In genomic region chr3:120742198-120743080, GRCh38 we compare ENCODE assay signal across 8 cellular contexts. TPM values are rescaled to one million over a fixed set of nuclear protein-coding genes. Genes with fewer than 3 reads are reported as not detected.
A peak's percentile ranks its signal among the peaks of the same experiment; 100 is the strongest.
DNase-seq lines count a peak whose midpoint lies in the region; ATAC-seq and TF ChIP-seq lines count a peak whose summit lies in the region.

Gene GTF2E1, plus strand, starts transcription at chr3:120742744. Its CDS starts 7,809 bp downstream, at chr3:120750553.
Gene RABL3, minus strand, starts transcription at chr3:120742516. Its CDS starts 9 bp downstream, at chr3:120742507.

- H3K4me1 ChIP-seq in mammary epithelial cell (ENCODE audit: insufficient read depth, low read length), result peaks cover 6% of the 10 kb centered on the region
- H3K4me1 ChIP-seq in iPS-20b (ENCODE audit: insufficient read depth, low read length), result peaks cover 14% of the 10 kb centered on the region

- H3K36me3 ChIP-seq in WERI-Rb-1 (peaks cover 10% of the 10 kb centered on the region; the same call in 1 of the 2 replicates), mammary epithelial cell (ENCODE audit: insufficient read depth, low read length) (peaks cover 5% of the 10 kb centered on the region), iPS-20b (ENCODE audit: insufficient read depth, low read depth, low read length) (peaks cover 11% of the 10 kb centered on the region)

- dilution Hi-C loops in mammary epithelial cell (cut with HindIII; ENCODE audit: low sequenced_read_pairs), result no loop called here

- TSS peak; percentile 67 for BruUV-seq in mammary epithelial cell (replicated peaks; lab: Mats Ljungman, UMichigan)

- no peaks in the 10 kb centered on the region for H4K20me1 ChIP-seq in mammary epithelial cell (ENCODE audit: insufficient read depth, low read length)

- H3K27ac ChIP-seq in WERI-Rb-1 (peak within 1 kb of the TSS; percentile 98), mammary epithelial cell (ENCODE audit: insufficient read depth, low read depth, low read length) (peak within 1 kb of the TSS; percentile 99), iPS-20b (ENCODE audit: low read length) (peak within 1 kb of the TSS; percentile 31), skin epidermis (peak within 1 kb of the TSS; percentile 77 to 99 (median 96))

- CTCF ChIA-PET in mammary epithelial cell (lab: Charles Lee; ENCODE audit: low non-redundant PET), result no interaction called here

- DNase-seq in ACHN (peak; percentile 99), NCI-H2227 (lab: John Stamatoyannopoulos, UW; ENCODE audit: unreplicated experiment) (peak; percentile 97), WERI-Rb-1 (peak; percentile 97), mammary epithelial cell (peak; percentile 99)

- peaks cover 56% of the 10 kb centered on the region for H3K79me2 ChIP-seq in mammary epithelial cell (ENCODE audit: insufficient read depth, low read length)

- peak within 1 kb of the TSS; percentile 99 for H3K9ac ChIP-seq in mammary epithelial cell (ENCODE audit: insufficient read depth, low read length)
- H3K9ac ChIP-seq in iPS-20b (ENCODE audit: low read depth, low read length), result peak within 1 kb of the TSS; percentile 94

- no peaks in the 10 kb centered on the region for H3K27me3 ChIP-seq in WERI-Rb-1 (ENCODE audit: insufficient read depth, low read depth, severe bottlenecking)
- no peaks in the 10 kb centered on the region for H3K27me3 ChIP-seq in mammary epithelial cell (ENCODE audit: insufficient read depth, low read length)
- H3K27me3 ChIP-seq in iPS-20b (ENCODE audit: insufficient read depth, low read length), result no peaks in the 10 kb centered on the region

- TF ChIP-seq CTCF in WERI-Rb-1 (IDR thresholded peaks at IDR 0.05; ENCODE audit: low read depth, low read length), result no peak
- no peak for TF ChIP-seq CTCF in mammary epithelial cell (conservative IDR thresholded peaks at IDR 0.05 in 1 of 2, IDR thresholded peaks at IDR 0.05 in 1 of 2; ENCODE audit: extremely low read depth in 1 of 2, insufficient read depth in 1 of 2, low read depth in 1 of 2, low read length in 2 of 2)

- H3K4me3 ChIP-seq in WERI-Rb-1 (ENCODE audit: low read depth, low read length) (peak within 1 kb of the TSS; percentile 99), mammary epithelial cell (replicated peaks in 1 of 3; ENCODE audit: insufficient read depth in 1 of 3, low read depth in 2 of 3, low read length in 3 of 3) (peak within 1 kb of the TSS; percentile 86 to 97 (median 86)), iPS-20b (ENCODE audit: low read length) (peak within 1 kb of the TSS; percentile 91), skin epidermis (peak within 1 kb of the TSS; percentile 75 to 92 (median 83))

- H3K9me3 ChIP-seq in WERI-Rb-1 (ENCODE audit: severe bottlenecking), result peaks cover 4% of the 10 kb centered on the region
- H3K9me3 ChIP-seq in mammary epithelial cell (replicated peaks; ENCODE audit: insufficient read depth, low read length), result no peaks in the 10 kb centered on the region
- H3K9me3 ChIP-seq in iPS-20b (ENCODE audit: insufficient read depth, low read depth, low read length), result peaks cover 15% of the 10 kb centered on the region; the same call in 1 of the 2 replicates

- 0% methylated on average over 18 of the region's 52 CpGs for WGBS in mammary epithelial cell (ENCODE audit: low coverage, missing lambda C conversion rate)

- H3K4me2 ChIP-seq in mammary epithelial cell (ENCODE audit: insufficient read depth, low read depth, low read length), result peak within 1 kb of the TSS; percentile 85

- in situ Hi-C loops in ACHN (cut with HindIII; ENCODE audit: low pct_ligation_motif_present, low pct_unique_long_range_greater_than_20kb, low sequenced_read_pairs), result no loop called here
- in situ Hi-C loops in mammary epithelial cell (cut with MboI; ENCODE audit: low sequenced_read_pairs in 2 of 2), result no loop called here

- peak within 1 kb of the TSS; percentile 99 for H2AFZ ChIP-seq in mammary epithelial cell (ENCODE audit: low read depth, low read length)

- intact Hi-C loops in mammary epithelial cell (cut with micrococcal nuclease), result loop anchor here (1.0 kb wide), 1 partner anchor 146 kb away; the partner anchor contains the start of gene NDUFB4

- ATAC-seq in GM18873 (IDR thresholded peaks at IDR 0.05; ENCODE audit: low FRiP score, unreplicated experiment) (peak; percentile 99), HG03139 (IDR thresholded peaks at IDR 0.05; ENCODE audit: unreplicated experiment) (peak; percentile 99)

RNA-seq across cellular contexts. Expression of gene GTF2E1, which starts in this region (rescaled TPM):
- 10 to 100 TPM; 14.7 to 16.5 TPM for total RNA-seq in mammary epithelial cell
- 7.5 TPM for polyA plus RNA-seq in mammary epithelial cell
- 15.0 TPM for polyA minus RNA-seq in mammary epithelial cell

RNA-seq across cellular contexts. Expression of gene RABL3, which starts in this region (rescaled TPM):
- total RNA-seq in mammary epithelial cell, result 10 to 100 TPM; 14.5 to 21.4 TPM
- polyA plus RNA-seq in mammary epithelial cell, result 5.0 TPM
- 15.2 TPM for polyA minus RNA-seq in mammary epithelial cell

Comparison
In these comparisons a context has a peak if more than half of its experiments do, and no peak if none do; other contexts are left out.
1. Peak in every context shown above with its lines: DNase-seq, ATAC-seq, H3K4me3 ChIP-seq and H3K27ac ChIP-seq.
2. H3K27ac ChIP-seq: peak in every context shown above with its lines; median percentile 99 in mammary epithelial cell; 98 in WERI-Rb-1; 96 in skin epidermis; 31 in iPS-20b.